ENCODE assay signal across 1 cellular context in genomic region chrX:153933751-153934472, GRCh38.
TF ChIP-seq lines count a peak whose summit lies in the region.

No MANE protein-coding gene starts in this region.

TF ChIP-seq in HepG2, 621 proteins besides CTCF, POLR2A, EP300 and RAD21:
- no peak for TF ChIP-seq HCFC1 (IDR thresholded peaks at IDR 0.05; ENCODE audit: low read depth, low read length)
- no peak for TF ChIP-seq ISL2 (CRISPR knock-in tag; IDR thresholded peaks at IDR 0.05)
- TF ChIP-seq ZNF337 (CRISPR knock-in tag; IDR thresholded peaks at IDR 0.05; ENCODE audit: borderline replicate concordance, low read depth), result no peak
- no peak for TF ChIP-seq ZSCAN12 (CRISPR knock-in tag; IDR thresholded peaks at IDR 0.05)
- no peak for TF ChIP-seq RERE (CRISPR knock-in tag; IDR thresholded peaks at IDR 0.05; ENCODE audit: low read depth)
- TF ChIP-seq ESRRA (CRISPR knock-in tag; IDR thresholded peaks at IDR 0.05; ENCODE audit: low read depth), result no peak
- no peak for TF ChIP-seq TBL1XR1 (IDR thresholded peaks at IDR 0.05; ENCODE audit: borderline replicate concordance, low read length, partially characterized antibody)
- no peak for TF ChIP-seq RNF2 (conservative IDR thresholded peaks at IDR 0.05; ENCODE audit: low read depth)
- TF ChIP-seq ZNF576 (CRISPR knock-in tag; IDR thresholded peaks at IDR 0.05), result no peak
- TF ChIP-seq FOXP1 (IDR thresholded peaks at IDR 0.05), result no peak
- no peak for TF ChIP-seq FOXP1 (CRISPR knock-in tag; IDR thresholded peaks at IDR 0.05)
- no peak for TF ChIP-seq KAT2B (IDR thresholded peaks at IDR 0.05; ENCODE audit: borderline replicate concordance, low read depth, low read length)
- TF ChIP-seq RFX5 (IDR thresholded peaks at IDR 0.05; ENCODE audit: low read depth, low read length), result no peak
- TF ChIP-seq ZNF431 (CRISPR knock-in tag; IDR thresholded peaks at IDR 0.05; ENCODE audit: borderline replicate concordance, low read depth), result no peak
- TF ChIP-seq HMG20A (CRISPR knock-in tag; IDR thresholded peaks at IDR 0.05; ENCODE audit: borderline replicate concordance), result no peak
- TF ChIP-seq ZNF512 (CRISPR knock-in tag; IDR thresholded peaks at IDR 0.05), result no peak
- TF ChIP-seq ZNF496 (CRISPR knock-in tag; IDR thresholded peaks at IDR 0.05; ENCODE audit: insufficient replicate concordance), result no peak
- TF ChIP-seq TCF7 (IDR thresholded peaks at IDR 0.05; ENCODE audit: low read depth), result no peak
